ENCODE assay signal across 8 cellular contexts in genomic region chr12:119229837-119230236, GRCh38. TPM values are rescaled to one million over a fixed set of nuclear protein-coding genes. Genes with fewer than 3 reads are reported as not detected.
A peak's percentile ranks its signal among the peaks of the same experiment; 100 is the strongest.
DNase-seq lines count a peak whose midpoint lies in the region; ATAC-seq and TF ChIP-seq lines count a peak whose summit lies in the region.

No MANE protein-coding gene starts in this region.

- DNase-seq in DMS153 treated with DMSO at 0.1 percent for 48 hours (lab: John Stamatoyannopoulos, UW; ENCODE audit: unreplicated experiment) (peak; percentile 10), DMS153 (lab: John Stamatoyannopoulos, UW) (no peak), RPMI8226 (peak; percentile 20), globus pallidus (ENCODE audit: low spot score) (peak; percentile 35), retinal pigment epithelial cell (ENCODE audit: low read depth) (no peak), sciatic nerve (ENCODE audit: low spot score) (no peak)
- DNase-seq in activated CD4-positive, alpha-beta T cell treated with anti-CD3 and anti-CD28 coated beads, Interleukin-2, amount 50 U/mL, for 48 hours: no peak

- peak overlapping the region; percentile 38 for H3K4me3 ChIP-seq in retinal pigment epithelial cell (ENCODE audit: low read length)

- intact Hi-C loops in sciatic nerve (cut with DNase I): no loop called here

- ATAC-seq in sciatic nerve (no peak), HG02852 (IDR thresholded peaks at IDR 0.05; ENCODE audit: unreplicated experiment) (no peak)

- no peak for TF ChIP-seq CTCF in retinal pigment epithelial cell (conservative IDR thresholded peaks at IDR 0.05; ENCODE audit: low read depth, low read length)

RNA-seq across cellular contexts. Expression of gene HSPB8, which starts 51.1 kb away (rescaled TPM):
- 12.5 TPM for total RNA-seq in sciatic nerve

Comparison
In these comparisons a context has a peak if more than half of its experiments do, and no peak if none do; other contexts are left out.
1. DNase-seq: peak in DMS153 treated with DMSO at 0.1 percent for 48 hours (single experiment), RPMI8226 (single experiment) and globus pallidus (single experiment); none in DMS153 (single experiment), retinal pigment epithelial cell (single experiment), sciatic nerve (single experiment) and activated CD4-positive, alpha-beta T cell treated with anti-CD3 and anti-CD28 coated beads, Interleukin-2, amount 50 U/mL, for 48 hours (0 of 2).